8 cellular contexts compared by ENCODE assay signal in genomic region chrX:9530848-9531274, GRCh38.
DNase-seq lines count a peak whose midpoint lies in the region; ATAC-seq and TF ChIP-seq lines count a peak whose summit lies in the region.

No MANE protein-coding gene starts in this region.

- DNase-seq in A172 (ENCODE audit: low spot score): peak; percentile 88
- peak; percentile 66 to 81 for DNase-seq in NCI-H526 (lab: John Stamatoyannopoulos, UW)
- peak; percentile 11 to 20 for DNase-seq in activated CD8-positive, alpha-beta memory T cell treated with anti-CD3 and anti-CD28 coated beads for 4 hours (ENCODE audit: low read depth in 2 of 2)
- DNase-seq in epithelial cell of esophagus (ENCODE audit: low read depth): peak; percentile 25
- peak; percentile 24 to 70 (median 41) for DNase-seq in naive thymus-derived CD8-positive, alpha-beta T cell
- DNase-seq in stimulated activated naive CD8-positive, alpha-beta T cell treated with anti-CD3 and anti-CD28 coated beads, Interleukin-15, Interleukin-2, amounts not matched to agents 100 U/mL and 50 U/mL, for 24 hours: peak; percentile 46

- H3K9me3 Mint-ChIP-seq in naive thymus-derived CD8-positive, alpha-beta T cell: peaks cover 0 to 2% (median 0%) of the 10 kb centered on the region in 9 donors

- ATAC-seq in GM18519 (IDR thresholded peaks at IDR 0.05; ENCODE audit: low FRiP score, unreplicated experiment) (peak; percentile 67), HG03108 (IDR thresholded peaks at IDR 0.05; ENCODE audit: unreplicated experiment) (peak; percentile 74)
- peak; percentile 89 to 94 for ATAC-seq in naive thymus-derived CD8-positive, alpha-beta T cell
- peak; percentile 76 for ATAC-seq in stimulated activated naive CD8-positive, alpha-beta T cell treated with anti-CD3 and anti-CD28 coated beads, Interleukin-15, Interleukin-2, amounts not matched to agents 100 U/mL and 50 U/mL, for 24 hours

- no peak for TF ChIP-seq CTCF in epithelial cell of esophagus (IDR thresholded peaks at IDR 0.05; ENCODE audit: insufficient read depth, low read depth, low read length, missing control alignments)

- H3K36me3 Mint-ChIP-seq in naive thymus-derived CD8-positive, alpha-beta T cell: no peaks in the 10 kb centered on the region

- no peak overlapping the region for H3K4me3 ChIP-seq in epithelial cell of esophagus (ENCODE audit: low read length)

- H3K27ac Mint-ChIP-seq in naive thymus-derived CD8-positive, alpha-beta T cell: peak overlapping the region in 7 of 10 donors; percentile 8 to 90 (median 74)

- peak overlapping the region; percentile 54 to 85 (median 78) for H3K4me3 Mint-ChIP-seq in naive thymus-derived CD8-positive, alpha-beta T cell

- POLR2A ChIA-PET in naive thymus-derived CD8-positive, alpha-beta T cell (lab: Charles Lee): interaction anchor here (0.6 kb wide), 1 partner anchor 185 kb away, joined by 4 read pairs; no protein-coding TSS in a partner anchor

- no peaks in the 10 kb centered on the region for H3K27me3 Mint-ChIP-seq in naive thymus-derived CD8-positive, alpha-beta T cell

- peaks cover 8 to 61% (median 58%) of the 10 kb centered on the region in 4 donors for H3K4me1 Mint-ChIP-seq in naive thymus-derived CD8-positive, alpha-beta T cell

Comparison
In these comparisons a context has a peak if more than half of its experiments do, and no peak if none do; other contexts are left out.
1. DNase-seq: peak in every context shown above with its lines; median percentile 88 in A172; 74 in NCI-H526; 46 in stimulated activated naive CD8-positive, alpha-beta T cell treated with anti-CD3 and anti-CD28 coated beads, Interleukin-15, Interleukin-2, amounts not matched to agents 100 U/mL and 50 U/mL, for 24 hours; 41 in naive thymus-derived CD8-positive, alpha-beta T cell; 25 in epithelial cell of esophagus; 16 in activated CD8-positive, alpha-beta memory T cell treated with anti-CD3 and anti-CD28 coated beads for 4 hours.